8 cellular contexts compared by ENCODE assay signal in genomic region chr2:17646096-17646554, GRCh38.
DNase-seq lines count a peak whose midpoint lies in the region; ATAC-seq and TF ChIP-seq lines count a peak whose summit lies in the region.

No MANE protein-coding gene starts in this region.

- H3K4me3 ChIP-seq in AG09309 (ENCODE audit: control insufficient read depth, low read depth, low read length), result no peak overlapping the region
- no peak overlapping the region for H3K4me3 ChIP-seq in NB4 (ENCODE audit: low read depth, low read length)

- no peak for TF ChIP-seq POLR2A in NB4 (IDR thresholded peaks at IDR 0.05; ENCODE audit: extremely low read depth, insufficient read length)

- TF ChIP-seq CTCF in AG09309 (IDR thresholded peaks at IDR 0.05; ENCODE audit: control insufficient read depth, insufficient read depth, low read depth, low read length, missing control alignments) (peak; percentile 75), NB4 (IDR thresholded peaks at IDR 0.05; ENCODE audit: low read depth, low read length) (peak; percentile 78)

- DNase-seq in AG09309 (ENCODE audit: low read depth) (peak; percentile 70), NB4 (ENCODE audit: low read depth) (peak; percentile 77), cerebellar cortex (ENCODE audit: low spot score) (peak; percentile 85), left kidney (ENCODE audit: low read depth, low spot score) (peak; percentile 87)
- peak; percentile 18 to 33 (median 27) for DNase-seq in stimulated activated CD4-positive, alpha-beta T cell treated with anti-CD3 and anti-CD28 coated beads, TNF-alpha, amount 100 ng/mL, for 48 hours (ENCODE audit: low read depth in 3 of 3)

- ATAC-seq in GM18499 (IDR thresholded peaks at IDR 0.05; ENCODE audit: insufficient read depth, unreplicated experiment) (peak; percentile 90), HG02798 (IDR thresholded peaks at IDR 0.05; ENCODE audit: poor library complexity, unreplicated experiment) (peak; percentile 81), SK-N-SH treated with all-trans-retinoic acid at 6 μM for 48 hours (peak; percentile 73)

TF ChIP-seq in SK-N-SH treated with all-trans-retinoic acid at 6 μM for 48 hours, 23 proteins besides CTCF, POLR2A, EP300 and RAD21:
- TF ChIP-seq TCF4 (CRISPR knock-in tag; IDR thresholded peaks at IDR 0.05; ENCODE audit: borderline replicate concordance), result peak; percentile 46; the same call in 1 of the 2 replicates
- TF ChIP-seq ESRRG (CRISPR knock-in tag; IDR thresholded peaks at IDR 0.05), result no peak
- TF ChIP-seq ISL1 (CRISPR knock-in tag; IDR thresholded peaks at IDR 0.05), result peak; percentile 68
TF ChIP-seq in SK-N-SH treated with all-trans-retinoic acid at 6 μM for 48 hours: peak in this region for 2.

Comparison
In these comparisons a context has a peak if more than half of its experiments do, and no peak if none do; other contexts are left out.
1. DNase-seq: peak in every context shown above with its lines; median percentile 87 in left kidney; 85 in cerebellar cortex; 77 in NB4; 70 in AG09309; 27 in stimulated activated CD4-positive, alpha-beta T cell treated with anti-CD3 and anti-CD28 coated beads, TNF-alpha, amount 100 ng/mL, for 48 hours.